Comparison of ENCODE assay signal across 8 cellular contexts in the genomic region with DNA sequence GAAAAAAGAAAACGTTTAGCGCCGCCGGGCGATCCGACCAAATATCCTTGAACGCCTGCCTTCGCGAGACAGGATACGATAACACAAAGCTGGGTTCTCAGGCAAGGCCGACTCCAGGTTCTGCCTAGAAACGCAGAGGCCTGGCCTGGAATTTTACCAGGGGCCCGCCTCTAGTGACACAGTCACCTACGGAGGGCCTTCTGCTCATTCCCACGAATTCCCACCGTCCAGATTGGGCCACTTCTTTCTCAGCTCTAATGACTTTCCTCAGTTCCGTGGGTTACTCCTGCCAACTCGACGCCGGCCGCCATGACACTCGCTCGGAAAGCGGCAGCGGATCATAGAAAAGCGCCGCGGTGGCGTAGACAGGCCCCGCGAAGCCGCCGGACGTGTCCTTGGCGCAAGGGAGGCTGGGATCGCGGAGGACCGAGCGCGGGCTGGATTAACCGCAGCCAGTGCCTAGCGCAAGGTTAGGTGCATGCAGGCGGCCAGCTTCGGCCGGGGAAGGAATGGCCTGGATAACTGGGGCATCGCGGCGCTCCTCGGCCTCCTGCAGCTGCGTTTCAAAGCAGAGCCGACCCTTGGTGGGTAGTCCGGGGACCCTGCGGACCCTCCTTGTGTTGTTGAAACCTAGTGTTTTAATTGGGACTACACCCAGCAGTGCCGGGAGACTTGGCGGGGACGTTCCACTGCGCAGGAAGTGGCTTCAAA. TPM values are rescaled to one million over a fixed set of nuclear protein-coding genes. Genes with fewer than 3 reads are reported as not detected.
DNase-seq lines count a peak whose midpoint lies in the region; ATAC-seq and TF ChIP-seq lines count a peak whose summit lies in the region.

TSS of gene TRIP11 (minus strand) at position 340 of the 711 bp plus-strand sequence. CDS start 374 bp downstream, outside the sequence.

- TF ChIP-seq CTCF in DND-41 (IDR thresholded peaks at IDR 0.05; ENCODE audit: borderline replicate concordance, extremely low read depth, low read length, poor library complexity, severe bottlenecking) (peak; percentile 4), fibroblast of lung (conservative IDR thresholded peaks at IDR 0.05 in 1 of 2, IDR thresholded peaks at IDR 0.05 in 1 of 2; ENCODE audit: low read depth in 1 of 2, low read length in 2 of 2) (no peak)

- H3K9ac ChIP-seq in DND-41 (ENCODE audit: low read depth, low read length), result peak within 1 kb of the TSS; percentile 90
- H3K9ac ChIP-seq in Karpas-422 (ENCODE audit: low read length), result peak within 1 kb of the TSS; percentile 90
- H3K9ac ChIP-seq in fibroblast of lung (ENCODE audit: insufficient read depth, low read length), result peak within 1 kb of the TSS; percentile 98

- H3K9me3 ChIP-seq in DND-41 (ENCODE audit: insufficient read depth, low read length, severe bottlenecking), result no peaks in the 10 kb centered on the region
- H3K9me3 ChIP-seq in Karpas-422 (ENCODE audit: low read length), result peaks cover 1% of the 10 kb centered on the region; the same call in 1 of the 2 replicates
- no peaks in the 10 kb centered on the region for H3K9me3 ChIP-seq in fibroblast of lung (ENCODE audit: control insufficient read depth, insufficient read depth, low read depth, low read length)

- H3K36me3 Mint-ChIP-seq in naive thymus-derived CD8-positive, alpha-beta T cell, result peaks cover 0 to 6% (median 3%) of the 10 kb centered on the region in 3 donors

- H3K4me2 ChIP-seq in DND-41 (ENCODE audit: insufficient read depth, low read length) (peak within 1 kb of the TSS; percentile 82), Karpas-422 (ENCODE audit: low read depth, low read length, poor library complexity, severe bottlenecking) (peak within 1 kb of the TSS; percentile 73), fibroblast of lung (ENCODE audit: extremely low read depth, insufficient read depth, low read length) (peak within 1 kb of the TSS; percentile 99)

- H3K27ac ChIP-seq in DND-41 (ENCODE audit: low read length), result peak within 1 kb of the TSS; percentile 92
- peak within 1 kb of the TSS; percentile 60 for H3K27ac ChIP-seq in Karpas-422 (ENCODE audit: low read length)
- peak within 1 kb of the TSS; percentile 99 for H3K27ac ChIP-seq in fibroblast of lung (ENCODE audit: insufficient read depth, low read length)

- DNase-seq in DND-41, result peak; percentile 94
- DNase-seq in Karpas-422, result peak; percentile 99
- peak; percentile 91 for DNase-seq in RPMI8226
- DNase-seq in activated T-helper 1 cell treated with anti-CD3 and anti-CD28 coated beads, Interleukin-2, amount 50 U/mL, for 16 hours (ENCODE audit: low read depth in 1 of 2, low spot score in 1 of 2), result peak; percentile 91 to 95
- peak; percentile 94 for DNase-seq in fibroblast of lung (ENCODE audit: low read depth in 2 of 2)
- peak; percentile 82 to 99 (median 94) for DNase-seq in naive thymus-derived CD8-positive, alpha-beta T cell
- peak; percentile 82 to 98 (median 89) for DNase-seq in stimulated activated naive CD4-positive, alpha-beta T cell (lab: John Stamatoyannopoulos, UW)

- H3K79me2 ChIP-seq in DND-41 (ENCODE audit: insufficient read depth, low read length), result peaks cover 63% of the 10 kb centered on the region
- peaks cover 65% of the 10 kb centered on the region for H3K79me2 ChIP-seq in Karpas-422 (ENCODE audit: low read length)
- H3K79me2 ChIP-seq in fibroblast of lung (ENCODE audit: control insufficient read depth, insufficient read depth, low read length), result peaks cover 44% of the 10 kb centered on the region

- peak within 1 kb of the TSS; percentile 95 to 99 (median 98) for H3K4me3 Mint-ChIP-seq in naive thymus-derived CD8-positive, alpha-beta T cell

- peaks cover 20% of the 10 kb centered on the region; the same call in 1 of the 2 replicates for H4K20me1 ChIP-seq in DND-41 (ENCODE audit: insufficient read depth, low read length)
- H4K20me1 ChIP-seq in Karpas-422 (ENCODE audit: insufficient read depth, low read depth, low read length), result peaks cover 8% of the 10 kb centered on the region; the same call in 1 of the 2 replicates
- no peaks in the 10 kb centered on the region for H4K20me1 ChIP-seq in fibroblast of lung (ENCODE audit: control insufficient read depth, extremely low read depth, insufficient read depth, low read length)

- no peaks in the 10 kb centered on the region for H3K27me3 ChIP-seq in DND-41 (ENCODE audit: insufficient read depth, low read length, poor library complexity)
- H3K27me3 ChIP-seq in Karpas-422 (ENCODE audit: low read length), result no peaks in the 10 kb centered on the region
- no peaks in the 10 kb centered on the region for H3K27me3 ChIP-seq in fibroblast of lung (ENCODE audit: control insufficient read depth, insufficient read depth, low read length)

- ATAC-seq in DND-41 (ENCODE audit: insufficient read depth, low read depth) (peak; percentile 95), GM21825 (IDR thresholded peaks at IDR 0.05; ENCODE audit: unreplicated experiment) (peak; percentile 98)
- ATAC-seq in naive thymus-derived CD8-positive, alpha-beta T cell, result peak; percentile 89 to 90

- POLR2A ChIA-PET in naive thymus-derived CD8-positive, alpha-beta T cell (lab: Charles Lee), result interaction anchor here (0.6 to 2.4 kb wide), 24 partner anchors 10 to 1145 kb away, joined by 3 to 41 read pairs (median 4); partner anchors contain the start of genes ATXN3, CPSF2, GOLGA5 and LYSET

- no peaks in the 10 kb centered on the region for H3K9me2 ChIP-seq in Karpas-422 (replicated peaks; ENCODE audit: insufficient read depth, low read length)

- H3K4me1 ChIP-seq in DND-41 (ENCODE audit: insufficient read depth, low read length) (peaks cover 39% of the 10 kb centered on the region), Karpas-422 (ENCODE audit: low read length) (peaks cover 33% of the 10 kb centered on the region), fibroblast of lung (ENCODE audit: control insufficient read depth, extremely low read depth, insufficient read depth, low read length) (peaks cover 2% of the 10 kb centered on the region)

- H3K4me1 Mint-ChIP-seq in naive thymus-derived CD8-positive, alpha-beta T cell, result peaks cover 21 to 53% (median 40%) of the 10 kb centered on the region in 4 donors

- H3K4me3 ChIP-seq in DND-41 (ENCODE audit: low read depth in 1 of 2, low read length in 2 of 2) (peak within 1 kb of the TSS; percentile 57 to 93), Karpas-422 (ENCODE audit: low read length) (peak within 1 kb of the TSS; percentile 89), fibroblast of lung (replicated peaks in 1 of 4; ENCODE audit: control extremely low read depth in 1 of 4, insufficient read depth in 1 of 4, low read depth in 3 of 4, low read length in 4 of 4) (peak within 1 kb of the TSS; percentile 63 to 98 (median 84))

- H2AFZ ChIP-seq in DND-41 (ENCODE audit: low read depth, low read length) (peak within 1 kb of the TSS; percentile 98), Karpas-422 (ENCODE audit: low read length) (peak within 1 kb of the TSS; percentile 77), fibroblast of lung (ENCODE audit: low read length) (peak within 1 kb of the TSS; percentile 87)

- H3K9me3 Mint-ChIP-seq in naive thymus-derived CD8-positive, alpha-beta T cell, result no peaks in the 10 kb centered on the region

- H3K36me3 ChIP-seq in DND-41 (ENCODE audit: insufficient read depth, low read length) (peaks cover 10% of the 10 kb centered on the region), Karpas-422 (ENCODE audit: insufficient read depth, low read length) (no peaks in the 10 kb centered on the region), fibroblast of lung (ENCODE audit: control insufficient read depth, insufficient read depth, low read length) (peaks cover 2% of the 10 kb centered on the region)

- peak within 1 kb of the TSS in 9 of 10 donors; percentile 96 to 99 (median 98) for H3K27ac Mint-ChIP-seq in naive thymus-derived CD8-positive, alpha-beta T cell

- H3K27me3 Mint-ChIP-seq in naive thymus-derived CD8-positive, alpha-beta T cell, result no peaks in the 10 kb centered on the region

RNA-seq across cellular contexts. Expression of gene TRIP11, which starts in this region (rescaled TPM):
- 14.9 and 31.6 TPM in 2 replicates for total RNA-seq in Karpas-422 (2014; rRNA removed; shearing (Covaris generic); ENCODE audit: low replicate concordance)
- 26.5 and 50.4 TPM in 2 replicates for total RNA-seq in fibroblast of lung
- 20.6 and 28.6 TPM in 2 replicates for polyA plus RNA-seq in fibroblast of lung
- polyA plus RNA-seq in fibroblast of lung (2012), result 17.5 and 26.5 TPM in 2 replicates
- polyA minus RNA-seq in fibroblast of lung (ENCODE audit: low replicate concordance), result 19.0 and 75.4 TPM in 2 replicates
- total RNA-seq in naive thymus-derived CD8-positive, alpha-beta T cell, result 10 to 100 TPM; 70.8 to 76.3 TPM
- 10 to 100 TPM; 31.4 to 57.6 (median 50.8) TPM for polyA plus RNA-seq in naive thymus-derived CD8-positive, alpha-beta T cell

Comparison
In these comparisons a context has a peak if more than half of its experiments do, and no peak if none do; other contexts are left out.
1. Peak in every context shown above with its lines: DNase-seq, ATAC-seq, H3K4me3 ChIP-seq and H3K27ac ChIP-seq.